8 cellular contexts compared by ENCODE assay signal in genomic region chr3:13895155-13896105, GRCh38. TPM values are rescaled to one million over a fixed set of nuclear protein-coding genes. Genes with fewer than 3 reads are reported as not detected.
DNase-seq lines count a peak whose midpoint lies in the region; ATAC-seq, FAIRE-seq and TF ChIP-seq lines count a peak whose summit lies in the region.

No MANE protein-coding gene starts in this region.

- TF ChIP-seq CTCF in lower lobe of right lung (IDR thresholded peaks at IDR 0.05) = no peak

- H3K4me3 ChIP-seq in ectodermal cell (ENCODE audit: insufficient read depth, low read depth, low read length) (peak overlapping the region; percentile 51), lower lobe of right lung (peak overlapping the region; percentile 75)

- peak overlapping the region; percentile 81 for H3K27ac Mint-ChIP-seq in activated CD8-positive, alpha-beta T cell treated with anti-CD3 and anti-CD28 coated beads, Interleukin-2, amount 10 ng/mL, durations not matched to agents 7 days and 5 days

- H3K9me3 Mint-ChIP-seq in activated CD8-positive, alpha-beta T cell treated with anti-CD3 and anti-CD28 coated beads, Interleukin-2, amount 10 ng/mL, durations not matched to agents 7 days and 5 days (ENCODE audit: insufficient read depth) = peaks cover 16% of the 10 kb centered on the region

- H3K4me1 ChIP-seq in ectodermal cell (ENCODE audit: control insufficient read depth, insufficient read depth, low read length) = no peaks in the 10 kb centered on the region
- peaks cover 32% of the 10 kb centered on the region for H3K4me1 ChIP-seq in lower lobe of right lung

- POLR2A ChIA-PET in activated CD8-positive, alpha-beta T cell treated with anti-CD3 and anti-CD28 coated beads, Interleukin-2, amount 10 ng/mL, durations not matched to agents 7 days and 5 days (lab: Charles Lee) = interaction anchor here (0.6 to 1.6 kb wide), 3 partner anchors 18 to 255 kb away, joined by 3 to 11 read pairs (median 4); partner anchors contain the start of genes CHCHD4 and TMEM43

- H3K9me3 ChIP-seq in ectodermal cell (ENCODE audit: control insufficient read depth, low read length) = no peaks in the 10 kb centered on the region
- peaks cover 3% of the 10 kb centered on the region for H3K9me3 ChIP-seq in lower lobe of right lung

- peaks cover 12% of the 10 kb centered on the region for H3K36me3 Mint-ChIP-seq in activated CD8-positive, alpha-beta T cell treated with anti-CD3 and anti-CD28 coated beads, Interleukin-2, amount 10 ng/mL, durations not matched to agents 7 days and 5 days (ENCODE audit: low read depth)

- intact Hi-C loops in lower lobe of right lung (cut with DNase I) = no loop called here

- WGBS in ectodermal cell, 2 experiments = 2% methylated on average over 86 of the region's 86 CpGs

- peaks cover 33% of the 10 kb centered on the region for H3K4me1 Mint-ChIP-seq in activated CD8-positive, alpha-beta T cell treated with anti-CD3 and anti-CD28 coated beads, Interleukin-2, amount 10 ng/mL, durations not matched to agents 7 days and 5 days (ENCODE audit: low read depth)

- CTCF ChIA-PET in activated CD8-positive, alpha-beta T cell treated with anti-CD3 and anti-CD28 coated beads, Interleukin-2, amount 10 ng/mL, durations not matched to agents 7 days and 5 days (lab: Charles Lee) = interaction anchor here (0.8 to 3.7 kb wide), 17 partner anchors 10 to 566 kb away, joined by 3 to 47 read pairs (median 9); partner anchors contain the start of genes CHCHD4, LSM3, TMEM43 and WNT7A

- H3K27ac ChIP-seq in ectodermal cell (ENCODE audit: insufficient read depth, low read depth, low read length, poor library complexity, severe bottlenecking) = no peak overlapping the region
- H3K27ac ChIP-seq in lower lobe of right lung = peak overlapping the region; percentile 83

- ATAC-seq in GM18519 (IDR thresholded peaks at IDR 0.05; ENCODE audit: low FRiP score, unreplicated experiment) (peak; percentile 87), HG03064 (IDR thresholded peaks at IDR 0.05; ENCODE audit: low read depth, unreplicated experiment) (peak; percentile 99), lower lobe of right lung (peak; percentile 99)
- peak; percentile 99 for ATAC-seq in activated CD8-positive, alpha-beta T cell treated with anti-CD3 and anti-CD28 coated beads, Interleukin-2, amount 10 ng/mL, durations not matched to agents 7 days and 5 days

- no peaks in the 10 kb centered on the region for H3K36me3 ChIP-seq in ectodermal cell (ENCODE audit: control insufficient read depth, insufficient read depth, low read length)
- H3K36me3 ChIP-seq in lower lobe of right lung = no peaks in the 10 kb centered on the region

- H3K4me3 Mint-ChIP-seq in activated CD8-positive, alpha-beta T cell treated with anti-CD3 and anti-CD28 coated beads, Interleukin-2, amount 10 ng/mL, durations not matched to agents 7 days and 5 days = peak overlapping the region; percentile 84

- DNase-seq in NCI-H460 (ENCODE audit: extremely low read depth, low read depth) = peak; percentile 88
- peak; percentile 98 for DNase-seq in activated CD8-positive, alpha-beta T cell treated with anti-CD3 and anti-CD28 coated beads, Interleukin-2, amount 10 ng/mL, durations not matched to agents 7 days and 5 days
- DNase-seq in lower lobe of right lung = peak; percentile 95
- peak; percentile 90 to 96 for DNase-seq in stimulated activated CD4-positive, alpha-beta T cell treated with anti-CD3 and anti-CD28 coated beads, Interleukin-4, amount 100 ng/mL, for 4 hours

- H3K27me3 Mint-ChIP-seq in activated CD8-positive, alpha-beta T cell treated with anti-CD3 and anti-CD28 coated beads, Interleukin-2, amount 10 ng/mL, durations not matched to agents 7 days and 5 days (ENCODE audit: low read depth) = peaks cover 2% of the 10 kb centered on the region

- H3K27me3 ChIP-seq in ectodermal cell (ENCODE audit: control insufficient read depth, insufficient read depth, low read length, poor library complexity, severe bottlenecking) = peaks cover 30% of the 10 kb centered on the region
- H3K27me3 ChIP-seq in lower lobe of right lung (ENCODE audit: low read depth) = no peaks in the 10 kb centered on the region

- peak; percentile 94 for FAIRE-seq in A204.1 (lab: Jason Lieb, UNC)

RNA-seq across cellular contexts. Expression of gene WNT7A, which starts 15.6 kb away (rescaled TPM):
- total RNA-seq in NCI-H460 (2014; rRNA removed; shearing (Covaris generic)) = not detected in 2 replicates
- polyA plus RNA-seq in NCI-H460 (2014; cell fraction: nucleus; rRNA removed) = not detected in 2 replicates
- not detected for total RNA-seq in activated CD8-positive, alpha-beta T cell treated with anti-CD3 and anti-CD28 coated beads, Interleukin-2, amount 10 ng/mL, durations not matched to agents 7 days and 5 days
- polyA plus RNA-seq in ectodermal cell (2013, experiment 1 of 4) = 0.15 TPM
- polyA plus RNA-seq in ectodermal cell (2013, experiment 2 of 4) = 0.27 TPM
- polyA plus RNA-seq in ectodermal cell (2013, experiment 3 of 4) = 0.64 TPM
- 1.3 TPM for polyA plus RNA-seq in ectodermal cell (2013, experiment 4 of 4)
- total RNA-seq in lower lobe of right lung = 4.1 TPM
